ENCODE assay signal across 13 cellular contexts in genomic region chr6:3211681-3212080, GRCh38. TPM values are rescaled to one million over a fixed set of nuclear protein-coding genes. Genes with fewer than 3 reads are reported as not detected.
DNase-seq lines count a peak whose midpoint lies in the region; ATAC-seq lines count a peak whose summit lies in the region.
"Had no signal": no experiment of that assay in that cellular context is flagged by ENCODE, and none has a peak within 500 bp of the region (broad histone marks: within the 10 kb centered on the region; RNA-seq: fewer than 3 reads in every experiment).

No MANE protein-coding gene starts in this region.

- no peaks in the 10 kb centered on the region for H3K9me3 Mint-ChIP-seq in activated T-cell treated with anti-CD3 and anti-CD28 coated beads, Interleukin-2, amount 50 U/mL, for 72 hours
- H3K9me3 Mint-ChIP-seq: WTC11 had no signal

- peak overlapping the region; percentile 31 for H3K27ac ChIP-seq in stomach smooth muscle (ENCODE audit: low read length)
- no peak overlapping the region for H3K27ac ChIP-seq in effector memory CD4-positive, alpha-beta T cell (ENCODE audit: insufficient read depth, low read length, poor library complexity, severe bottlenecking)
- H3K27ac ChIP-seq: KMS-11 had no signal

- DNase-seq in GOT3 (lab: John Stamatoyannopoulos, UW) (peak; percentile 53), anterior cingulate cortex (lab: John Stamatoyannopoulos, UW) (peak in 54 of 58 donors; percentile 21 to 89 (median 68)), inferior parietal cortex (ENCODE audit: extremely low spot score) (peak; percentile 74), OCI-M1 (lab: John Stamatoyannopoulos, UW) (no peak), DMS79 (lab: John Stamatoyannopoulos, UW) (no peak)
- DNase-seq in effector memory CD4-positive, alpha-beta T cell: no peak
- DNase-seq in activated T-cell treated with anti-CD3 and anti-CD28 coated beads, Interleukin-2, amount 50 U/mL, for 72 hours: no peak
- DNase-seq: COR-L47, NCI-H2029, NCI-H82 had no signal

- H3K36me3 Mint-ChIP-seq in activated T-cell treated with anti-CD3 and anti-CD28 coated beads, Interleukin-2, amount 50 U/mL, for 72 hours (ENCODE audit: insufficient read depth in 2 of 2): no peaks in the 10 kb centered on the region
- H3K36me3 Mint-ChIP-seq: WTC11 had no signal

- H3K4me1 Mint-ChIP-seq in activated T-cell treated with anti-CD3 and anti-CD28 coated beads, Interleukin-2, amount 50 U/mL, for 72 hours (ENCODE audit: low read depth): peaks cover 25% of the 10 kb centered on the region

- peaks cover 52% of the 10 kb centered on the region for H3K27me3 Mint-ChIP-seq in activated T-cell treated with anti-CD3 and anti-CD28 coated beads, Interleukin-2, amount 50 U/mL, for 72 hours (ENCODE audit: low read depth)

- H3K4me1 ChIP-seq in stomach smooth muscle (ENCODE audit: control insufficient read depth, insufficient read depth, low read length): peaks cover 19% of the 10 kb centered on the region
- peaks cover 5% of the 10 kb centered on the region for H3K4me1 ChIP-seq in effector memory CD4-positive, alpha-beta T cell (ENCODE audit: control insufficient read depth, insufficient read depth, low read length, poor library complexity, severe bottlenecking)

- no peaks in the 10 kb centered on the region for H3K36me3 ChIP-seq in stomach smooth muscle (ENCODE audit: control insufficient read depth in 2 of 2, insufficient read depth in 2 of 2, low read length in 2 of 2)
- H3K36me3 ChIP-seq in effector memory CD4-positive, alpha-beta T cell (ENCODE audit: control insufficient read depth, insufficient read depth, low read length): no peaks in the 10 kb centered on the region

- no peaks in the 10 kb centered on the region for H3K27me3 ChIP-seq in stomach smooth muscle (ENCODE audit: control insufficient read depth in 1 of 2, insufficient read depth in 2 of 2, low read length in 2 of 2)
- H3K27me3 ChIP-seq in effector memory CD4-positive, alpha-beta T cell (replicated peaks; ENCODE audit: control insufficient read depth, insufficient read depth, low read length, poor library complexity, severe bottlenecking): peaks cover 8% of the 10 kb centered on the region

- no peaks in the 10 kb centered on the region for H3K9me3 ChIP-seq in stomach smooth muscle (ENCODE audit: control insufficient read depth in 2 of 2, low read length in 2 of 2)
- no peaks in the 10 kb centered on the region for H3K9me3 ChIP-seq in effector memory CD4-positive, alpha-beta T cell (ENCODE audit: control insufficient read depth, low read length)

- no peak for ATAC-seq in activated T-cell treated with anti-CD3 and anti-CD28 coated beads, Interleukin-2, amount 50 U/mL, for 72 hours (replicated peaks in 1 of 2)
- ATAC-seq: WTC11 had no signal

- H3K9ac ChIP-seq in stomach smooth muscle (ENCODE audit: low read length in 2 of 2): peak overlapping the region in 1 of 2 donors; percentile 21
- H3K9ac ChIP-seq: KMS-11 had no signal

- H3K4me3 ChIP-seq in stomach smooth muscle (ENCODE audit: low read length in 2 of 2): no peak overlapping the region
- no peak overlapping the region for H3K4me3 ChIP-seq in effector memory CD4-positive, alpha-beta T cell (ENCODE audit: insufficient read depth, low read depth, low read length, poor library complexity, severe bottlenecking)

- no peak overlapping the region for H3K27ac Mint-ChIP-seq in activated T-cell treated with anti-CD3 and anti-CD28 coated beads, Interleukin-2, amount 50 U/mL, for 72 hours
- H3K27ac Mint-ChIP-seq: WTC11 had no signal

- H3K4me3 Mint-ChIP-seq in activated T-cell treated with anti-CD3 and anti-CD28 coated beads, Interleukin-2, amount 50 U/mL, for 72 hours: no peak overlapping the region
- H3K4me3 Mint-ChIP-seq: WTC11 had no signal

RNA-seq across cellular contexts. Expression of gene TUBB2B, which starts 15.8 kb away (rescaled TPM):
- under 1 TPM in 1 of 2 donors, not detected in 1; 0.35 TPM for total RNA-seq in activated T-cell treated with anti-CD3 and anti-CD28 coated beads, Interleukin-2, amount 50 U/mL, for 72 hours

RNA-seq across cellular contexts. Expression of gene PSMG4, which starts 47.1 kb away (rescaled TPM):
- 10 to 100 TPM; 21.8 to 29.1 TPM for total RNA-seq in activated T-cell treated with anti-CD3 and anti-CD28 coated beads, Interleukin-2, amount 50 U/mL, for 72 hours

RNA-seq across cellular contexts. Expression of gene TUBB2A, which starts 54.3 kb away (rescaled TPM):
- total RNA-seq in activated T-cell treated with anti-CD3 and anti-CD28 coated beads, Interleukin-2, amount 50 U/mL, for 72 hours: 1 to 10 TPM; 2.3 to 2.8 TPM

Comparison
In these comparisons a context has a peak if more than half of its experiments do, and no peak if none do; other contexts are left out.
1. DNase-seq: peak in GOT3 (single experiment), anterior cingulate cortex (54 of 58) and inferior parietal cortex (single experiment); none in effector memory CD4-positive, alpha-beta T cell (0 of 3), OCI-M1 (single experiment), activated T-cell treated with anti-CD3 and anti-CD28 coated beads, Interleukin-2, amount 50 U/mL, for 72 hours (0 of 2) and DMS79 (single experiment).